8 cellular contexts compared by ENCODE assay signal in genomic region chr5:142587354-142587965, GRCh38.
A peak's percentile ranks its signal among the peaks of the same experiment; 100 is the strongest.
DNase-seq lines count a peak whose midpoint lies in the region; ATAC-seq and TF ChIP-seq lines count a peak whose summit lies in the region.

No MANE protein-coding gene starts in this region.

- H3K27ac ChIP-seq in right lobe of liver: no peak overlapping the region

- no peak for TF ChIP-seq POLR2A in right lobe of liver (IDR thresholded peaks at IDR 0.05)

- H3K9ac ChIP-seq in adipocyte (ENCODE audit: low read length): no peak overlapping the region

- H3K4me1 ChIP-seq in adipocyte (ENCODE audit: control insufficient read depth, insufficient read depth, low read length): peaks cover 11% of the 10 kb centered on the region
- H3K4me1 ChIP-seq in right lobe of liver: no peaks in the 10 kb centered on the region

- no peaks in the 10 kb centered on the region for H3K36me3 ChIP-seq in adipocyte (ENCODE audit: control insufficient read depth, insufficient read depth, low read length, severe bottlenecking)
- no peaks in the 10 kb centered on the region for H3K36me3 ChIP-seq in right lobe of liver

- intact Hi-C loops in right lobe of liver (cut with DNase I): no loop called here

- H3K4me3 ChIP-seq in LNCaP clone FGC (ENCODE audit: low read depth, low read length) (no peak overlapping the region), adipocyte (ENCODE audit: low read length) (no peak overlapping the region), right lobe of liver (no peak overlapping the region)

- H3K9me3 ChIP-seq in adipocyte (ENCODE audit: control insufficient read depth, low read length) (no peaks in the 10 kb centered on the region), right lobe of liver (no peaks in the 10 kb centered on the region)

- H3K27me3 ChIP-seq in adipocyte (replicated peaks; ENCODE audit: control insufficient read depth, insufficient read depth, low read length) (no peaks in the 10 kb centered on the region), right lobe of liver (no peaks in the 10 kb centered on the region)

- peak; percentile 4 for DNase-seq in activated T-cell treated with anti-CD3 and anti-CD28 coated beads for 24 hours (ENCODE audit: low read depth)
- no peak for DNase-seq in activated T-cell treated with anti-CD3 and anti-CD28 coated beads, Interleukin-2, amount 50 U/mL, for 1 hour
- no peak for DNase-seq in LNCaP clone FGC (ENCODE audit: low read depth)
- DNase-seq in adipocyte (ENCODE audit: low read depth): peak; percentile 39
- DNase-seq in right lobe of liver: no peak
- no peak for DNase-seq in hippocampal formation (lab: John Stamatoyannopoulos, UW)

- TF ChIP-seq CTCF in LNCaP clone FGC (IDR thresholded peaks at IDR 0.05; ENCODE audit: control insufficient read depth, extremely low read depth, insufficient read depth) (peak; percentile 32; the same call in 1 of the 2 replicates), right lobe of liver (IDR thresholded peaks at IDR 0.05) (peak; percentile 15 to 55 (median 44))

- WGBS in right lobe of liver (ENCODE audit: insufficient coverage, low coverage, low lambda C conversion rate, missing lambda C conversion rate): 33% methylated on average over 5 of the region's 6 CpGs

- ATAC-seq in right lobe of liver (peak in 2 of 4 donors; percentile 45 to 47), HG03442 (IDR thresholded peaks at IDR 0.05; ENCODE audit: unreplicated experiment) (no peak), HG03565 (IDR thresholded peaks at IDR 0.05; ENCODE audit: unreplicated experiment) (no peak)

Comparison
In these comparisons a context has a peak if more than half of its experiments do, and no peak if none do; other contexts are left out.
1. DNase-seq: peak in activated T-cell treated with anti-CD3 and anti-CD28 coated beads for 24 hours (single experiment) and adipocyte (single experiment); none in activated T-cell treated with anti-CD3 and anti-CD28 coated beads, Interleukin-2, amount 50 U/mL, for 1 hour (single experiment), LNCaP clone FGC (single experiment), right lobe of liver (0 of 3) and hippocampal formation (0 of 2).